Comparison of ENCODE assay signal across 17 cellular contexts in genomic region chr5:173458819-173459218, GRCh38.
DNase-seq lines count a peak whose midpoint lies in the region; ATAC-seq, FAIRE-seq and TF ChIP-seq lines count a peak whose summit lies in the region.
"Had no signal": no experiment of that assay in that cellular context is flagged by ENCODE, and none has a peak within 500 bp of the region (broad histone marks: within the 10 kb centered on the region; RNA-seq: fewer than 3 reads in every experiment).

No MANE protein-coding gene starts in this region.

- no peaks in the 10 kb centered on the region for H3K79me1 ChIP-seq in mesenchymal stem cell (replicated peaks; ENCODE audit: low read length, poor library complexity, severe bottlenecking)

- H3K14ac ChIP-seq in mesenchymal stem cell (ENCODE audit: low read length in 2 of 2), result peak overlapping the region in 1 of 2 experiments; percentile 85

- H2AK5ac ChIP-seq in mesenchymal stem cell (ENCODE audit: low read length, severe bottlenecking), result no peak overlapping the region

- no peaks in the 10 kb centered on the region for H3K27me3 ChIP-seq in BLaER1 treated with 17β-estradiol and CSF1 and Interleukin-3, amounts not matched to agents 10 nM and 100 nM
- no peaks in the 10 kb centered on the region for H3K27me3 ChIP-seq in bronchial epithelial cell (ENCODE audit: control insufficient read depth, insufficient read depth, low read length)
- H3K27me3 ChIP-seq in mesenchymal stem cell (ENCODE audit: control insufficient read depth in 1 of 2, insufficient read depth in 1 of 2, low read length in 2 of 2), result no peaks in the 10 kb centered on the region
- no peaks in the 10 kb centered on the region for H3K27me3 ChIP-seq in hepatocyte
- H3K27me3 ChIP-seq: neural progenitor cell, Peyer's patch, vagina had no signal

- WGBS in mesenchymal stem cell, result 92% methylated on average over 2 of the region's 2 CpGs
- WGBS in hepatocyte (ENCODE audit: low lambda C conversion rate, missing lambda C conversion rate), result 98% methylated on average over 2 of the region's 2 CpGs

- H2BK5ac ChIP-seq in mesenchymal stem cell (ENCODE audit: low read depth, low read length, poor library complexity, severe bottlenecking), result no peak overlapping the region

- H3K36me3 ChIP-seq in BLaER1 treated with 17β-estradiol and CSF1 and Interleukin-3, amounts not matched to agents 10 nM and 100 nM, result peaks cover 0 to 16% (median 0%) of the 10 kb centered on the region in 11 experiments; a peak in 5 of 22 replicates
- H3K36me3 ChIP-seq in bronchial epithelial cell (ENCODE audit: control insufficient read depth, insufficient read depth, low read length) (no peaks in the 10 kb centered on the region), mesenchymal stem cell (ENCODE audit: control insufficient read depth in 1 of 2, insufficient read depth in 2 of 2, low read depth in 1 of 2, low read length in 2 of 2) (no peaks in the 10 kb centered on the region), hepatocyte (replicated peaks; ENCODE audit: insufficient read depth, low read depth) (no peaks in the 10 kb centered on the region)
- H3K36me3 ChIP-seq: neural progenitor cell, Peyer's patch, vagina had no signal

- H2BK120ac ChIP-seq in mesenchymal stem cell (ENCODE audit: low read depth, low read length), result peak overlapping the region; percentile 36

- H3K9me2 ChIP-seq in hepatocyte (replicated peaks; ENCODE audit: insufficient read depth), result no peaks in the 10 kb centered on the region

- peak; percentile 86 for DNase-seq in NB4 (ENCODE audit: low read depth)
- DNase-seq in bronchial epithelial cell (ENCODE audit: low read depth), result peak; percentile 80
- peak; percentile 84 for DNase-seq in mesenchymal stem cell
- no peak for DNase-seq in hepatocyte (ENCODE audit: low spot score)
- no peak for DNase-seq in NCI-H1092 treated with DMSO at 0.1 percent for 48 hours (lab: John Stamatoyannopoulos, UW)
- DNase-seq: activated B cell treated with CpG ODN at 0.5 μM for 24 hours, glutamatergic neuron, islet precursor cell, NCI-H2029 treated with DMSO at 0.1 percent for 48 hours, NCI-H526 treated with DMSO at 0.1 percent for 48 hours, Peyer's patch had no signal

- no peaks in the 10 kb centered on the region for H4K20me1 ChIP-seq in BLaER1 treated with 17β-estradiol and CSF1 and Interleukin-3, amounts not matched to agents 10 nM and 100 nM
- no peaks in the 10 kb centered on the region for H4K20me1 ChIP-seq in hepatocyte (ENCODE audit: insufficient read depth, poor library complexity, severe bottlenecking)

- H3K9me3 ChIP-seq in BLaER1 treated with 17β-estradiol and CSF1 and Interleukin-3, amounts not matched to agents 10 nM and 100 nM (replicated peaks in 1 of 11), result peaks cover 0 to 16% (median 5%) of the 10 kb centered on the region in 11 experiments; a peak in 7 of 22 replicates
- no peaks in the 10 kb centered on the region for H3K9me3 ChIP-seq in mesenchymal stem cell (ENCODE audit: control insufficient read depth, low read length)
- H3K9me3 ChIP-seq in hepatocyte (ENCODE audit: low read depth), result no peaks in the 10 kb centered on the region
- H3K9me3 ChIP-seq: Peyer's patch, vagina had no signal

- TF ChIP-seq POLR2A in NB4 (IDR thresholded peaks at IDR 0.05; ENCODE audit: extremely low read depth, insufficient read length), result no peak

- peaks cover 23 to 59% (median 48%) of the 10 kb centered on the region in 10 experiments for H3K4me1 ChIP-seq in BLaER1 treated with 17β-estradiol and CSF1 and Interleukin-3, amounts not matched to agents 10 nM and 100 nM
- peaks cover 6% of the 10 kb centered on the region for H3K4me1 ChIP-seq in mesenchymal stem cell (ENCODE audit: control insufficient read depth, insufficient read depth, low read depth, low read length)
- no peaks in the 10 kb centered on the region for H3K4me1 ChIP-seq in hepatocyte (ENCODE audit: insufficient read depth)
- H3K4me1 ChIP-seq: neural progenitor cell, Peyer's patch, vagina had no signal

- no peak for FAIRE-seq in bronchial epithelial cell (lab: Jason Lieb, UNC)
- FAIRE-seq: GM12878 had no signal

- no peak for TF ChIP-seq CTCF in NB4 (IDR thresholded peaks at IDR 0.05; ENCODE audit: low read depth, low read length)
- no peak for TF ChIP-seq CTCF in bronchial epithelial cell (IDR thresholded peaks at IDR 0.05; ENCODE audit: insufficient read depth, low read length, severe bottlenecking)
- no peak for TF ChIP-seq CTCF in hepatocyte (IDR thresholded peaks at IDR 0.05; ENCODE audit: poor library complexity)

- no peak overlapping the region for H2BK15ac ChIP-seq in mesenchymal stem cell (ENCODE audit: low read depth, poor library complexity, severe bottlenecking)

- H3K4me3 ChIP-seq in BLaER1 treated with 17β-estradiol and CSF1 and Interleukin-3, amounts not matched to agents 10 nM and 100 nM, result no peak overlapping the region
- no peak overlapping the region for H3K4me3 ChIP-seq in NB4 (ENCODE audit: low read depth, low read length)
- H3K4me3 ChIP-seq in bronchial epithelial cell (ENCODE audit: low read depth, low read length), result no peak overlapping the region
- no peak overlapping the region for H3K4me3 ChIP-seq in mesenchymal stem cell (ENCODE audit: insufficient read depth in 1 of 2, low read depth in 1 of 2, low read length in 2 of 2)
- no peak overlapping the region for H3K4me3 ChIP-seq in hepatocyte
- H3K4me3 ChIP-seq: GM12878, neural progenitor cell, Peyer's patch, vagina had no signal

- no peak overlapping the region for H3K27ac ChIP-seq in BLaER1 treated with 17β-estradiol and CSF1 and Interleukin-3, amounts not matched to agents 10 nM and 100 nM
- H3K27ac ChIP-seq in mesenchymal stem cell (ENCODE audit: low read length, poor library complexity, severe bottlenecking) (no peak overlapping the region), hepatocyte (no peak overlapping the region)
- H3K27ac ChIP-seq: neural progenitor cell, Peyer's patch, vagina had no signal

- H4K8ac ChIP-seq in mesenchymal stem cell (ENCODE audit: low read length), result peak overlapping the region; percentile 33

- no peaks in the 10 kb centered on the region for H3K79me2 ChIP-seq in hepatocyte

- H4K91ac ChIP-seq in mesenchymal stem cell (ENCODE audit: low read length), result peak overlapping the region; percentile 77

- H2BK12ac ChIP-seq in mesenchymal stem cell (ENCODE audit: low read length in 2 of 2), result peak overlapping the region; percentile 73 to 100

- ATAC-seq in HG02852 (IDR thresholded peaks at IDR 0.05; ENCODE audit: unreplicated experiment) (no peak), GM21515 (IDR thresholded peaks at IDR 0.05; ENCODE audit: unreplicated experiment) (no peak)
- ATAC-seq: GM12878 had no signal

- H3K4ac ChIP-seq in mesenchymal stem cell (ENCODE audit: low read depth in 1 of 2, low read length in 2 of 2), result peak overlapping the region; percentile 87

- H3K23ac ChIP-seq in mesenchymal stem cell (ENCODE audit: low read length in 2 of 2), result no peak overlapping the region

- H3K18ac ChIP-seq in mesenchymal stem cell (ENCODE audit: low read depth in 1 of 2, low read length in 2 of 2), result peak overlapping the region; percentile 85 to 96

- peak overlapping the region in 7 of 11 experiments; percentile 5 to 87 (median 44); a peak in 14 of 22 replicates for H3K4me2 ChIP-seq in BLaER1 treated with 17β-estradiol and CSF1 and Interleukin-3, amounts not matched to agents 10 nM and 100 nM
- H3K4me2 ChIP-seq in mesenchymal stem cell (ENCODE audit: low read length, poor library complexity, severe bottlenecking) (no peak overlapping the region), hepatocyte (no peak overlapping the region)
- H3K4me2 ChIP-seq: neural progenitor cell had no signal

- H2AFZ ChIP-seq in mesenchymal stem cell (ENCODE audit: low read depth, low read length) (no peak overlapping the region), hepatocyte (no peak overlapping the region)
- H2AFZ ChIP-seq: neural progenitor cell had no signal

- no peak overlapping the region for H3K9ac ChIP-seq in BLaER1 treated with 17β-estradiol and CSF1 and Interleukin-3, amounts not matched to agents 10 nM and 100 nM
- H3K9ac ChIP-seq in mesenchymal stem cell (ENCODE audit: low read length), result no peak overlapping the region
- H3K9ac ChIP-seq: neural progenitor cell had no signal

Comparison
In these comparisons a context has a peak if more than half of its experiments do, and no peak if none do; other contexts are left out.
1. H3K4me2 ChIP-seq: peak in BLaER1 treated with 17β-estradiol and CSF1 and Interleukin-3, amounts not matched to agents 10 nM and 100 nM (7 of 11); none in mesenchymal stem cell (single experiment) and hepatocyte (single experiment).
2. DNase-seq: peak in NB4 (single experiment), bronchial epithelial cell (single experiment) and mesenchymal stem cell (single experiment); none in hepatocyte (single experiment) and NCI-H1092 treated with DMSO at 0.1 percent for 48 hours (single experiment).